Comparison of ENCODE assay signal across 1 cellular context in genomic region chr19:9819590-9819898, GRCh38.
A peak's percentile ranks its signal among the peaks of the same experiment; 100 is the strongest.
TF ChIP-seq lines count a peak whose summit lies in the region.

No MANE protein-coding gene starts in this region.

TF ChIP-seq in HepG2, 621 proteins besides CTCF, POLR2A, EP300 and RAD21 (continued from another document and continues in another):
- no peak for TF ChIP-seq THRA (CRISPR knock-in tag; IDR thresholded peaks at IDR 0.05; ENCODE audit: borderline replicate concordance)
- TF ChIP-seq MTA1 (CRISPR knock-in tag; IDR thresholded peaks at IDR 0.05; ENCODE audit: borderline replicate concordance): 0 out of 2 replicates have a peak, but pooled peaks have one; percentile 2
- no peak for TF ChIP-seq ZEB1 (IDR thresholded peaks at IDR 0.05; ENCODE audit: insufficient replicate concordance, low read depth)
- TF ChIP-seq ZBTB38 (CRISPR knock-in tag; IDR thresholded peaks at IDR 0.05): no peak
- TF ChIP-seq ZNF225 (CRISPR knock-in tag; IDR thresholded peaks at IDR 0.05): no peak
- TF ChIP-seq ELK4 (CRISPR knock-in tag; IDR thresholded peaks at IDR 0.05; ENCODE audit: borderline replicate concordance): no peak
- no peak for TF ChIP-seq ZBTB25 (CRISPR knock-in tag; IDR thresholded peaks at IDR 0.05)
- TF ChIP-seq NFKBIZ (CRISPR knock-in tag; IDR thresholded peaks at IDR 0.05): no peak
- no peak for TF ChIP-seq ZNF446 (CRISPR knock-in tag; IDR thresholded peaks at IDR 0.05)
- TF ChIP-seq SMARCE1 (IDR thresholded peaks at IDR 0.05; ENCODE audit: borderline replicate concordance): no peak
- no peak for TF ChIP-seq IKZF1 (IDR thresholded peaks at IDR 0.05)
- TF ChIP-seq FOXK1 (CRISPR knock-in tag; IDR thresholded peaks at IDR 0.05; ENCODE audit: borderline replicate concordance, low read depth): peak; percentile 22; the same call in 1 of the 2 replicates
- peak; percentile 75 for TF ChIP-seq KLF12 (CRISPR knock-in tag; IDR thresholded peaks at IDR 0.05; ENCODE audit: borderline replicate concordance)
- peak; percentile 29; the same call in 1 of the 2 replicates for TF ChIP-seq SP5 (CRISPR knock-in tag; IDR thresholded peaks at IDR 0.05; ENCODE audit: borderline replicate concordance, low read depth)
- TF ChIP-seq AGO2 (optimal IDR thresholded peaks at IDR 0.05; ENCODE audit: low read depth, low read length): no peak
- TF ChIP-seq SIX4 (CRISPR knock-in tag; IDR thresholded peaks at IDR 0.05): no peak
- no peak for TF ChIP-seq GABPB1 (CRISPR knock-in tag; IDR thresholded peaks at IDR 0.05)
- no peak for TF ChIP-seq REPIN1 (CRISPR knock-in tag; IDR thresholded peaks at IDR 0.05; ENCODE audit: borderline replicate concordance, low read depth)
- TF ChIP-seq ZNF468 (CRISPR knock-in tag; IDR thresholded peaks at IDR 0.05): no peak
- TF ChIP-seq SNAPC5 (CRISPR knock-in tag; IDR thresholded peaks at IDR 0.05; ENCODE audit: borderline replicate concordance): no peak
- no peak for TF ChIP-seq EED (CRISPR knock-in tag; IDR thresholded peaks at IDR 0.05)
- no peak for TF ChIP-seq ZNF333 (CRISPR knock-in tag; IDR thresholded peaks at IDR 0.05; ENCODE audit: borderline replicate concordance)
- TF ChIP-seq ADNP (CRISPR knock-in tag; IDR thresholded peaks at IDR 0.05): no peak
- TF ChIP-seq NFKB2 (CRISPR knock-in tag; IDR thresholded peaks at IDR 0.05; ENCODE audit: borderline replicate concordance): 0 out of 2 replicates have a peak, but pooled peaks have one; percentile 26
- no peak for TF ChIP-seq JUNB (CRISPR knock-in tag; IDR thresholded peaks at IDR 0.05; ENCODE audit: borderline replicate concordance)
- TF ChIP-seq SAP130 (CRISPR knock-in tag; IDR thresholded peaks at IDR 0.05; ENCODE audit: low read depth): peak; percentile 42; the same call in 1 of the 2 replicates
- no peak for TF ChIP-seq ZNF687 (CRISPR knock-in tag; IDR thresholded peaks at IDR 0.05)
- TF ChIP-seq CHD4 (IDR thresholded peaks at IDR 0.05; ENCODE audit: borderline replicate concordance, low read length): no peak
- no peak for TF ChIP-seq SP140L (CRISPR knock-in tag; IDR thresholded peaks at IDR 0.05; ENCODE audit: borderline replicate concordance)
- TF ChIP-seq HOXA3 (CRISPR knock-in tag; IDR thresholded peaks at IDR 0.05): peak; percentile 47; the same call in 1 of the 2 replicates
- TF ChIP-seq ZNF609 (CRISPR knock-in tag; IDR thresholded peaks at IDR 0.05; ENCODE audit: borderline replicate concordance): peak; percentile 8; the same call in 1 of the 2 replicates
- no peak for TF ChIP-seq ZNF772 (CRISPR knock-in tag; IDR thresholded peaks at IDR 0.05)
- TF ChIP-seq ZNF569 (CRISPR knock-in tag; IDR thresholded peaks at IDR 0.05; ENCODE audit: borderline replicate concordance): no peak
- TF ChIP-seq BORCS8-MEF2B (CRISPR knock-in tag; IDR thresholded peaks at IDR 0.05): peak; percentile 16; the same call in 1 of the 2 replicates
- TF ChIP-seq MAZ (IDR thresholded peaks at IDR 0.05; ENCODE audit: borderline replicate concordance, low read depth, low read length): no peak
- TF ChIP-seq MAZ (CRISPR knock-in tag; IDR thresholded peaks at IDR 0.05; ENCODE audit: low read depth): no peak
- peak; percentile 17 for TF ChIP-seq TEAD3 (CRISPR knock-in tag; optimal IDR thresholded peaks at IDR 0.05; ENCODE audit: borderline replicate concordance)
- no peak for TF ChIP-seq GATA4 (IDR thresholded peaks at IDR 0.05; ENCODE audit: borderline replicate concordance, low read depth)
- no peak for TF ChIP-seq KAT2B (IDR thresholded peaks at IDR 0.05; ENCODE audit: borderline replicate concordance, low read depth, low read length)
- TF ChIP-seq HDAC2 (CRISPR knock-in tag; IDR thresholded peaks at IDR 0.05): 0 out of 2 replicates have a peak, but pooled peaks have one; percentile 29
- no peak for TF ChIP-seq ZNF513 (CRISPR knock-in tag; conservative IDR thresholded peaks at IDR 0.05)
- TF ChIP-seq NFIB (CRISPR knock-in tag; IDR thresholded peaks at IDR 0.05; ENCODE audit: borderline replicate concordance): no peak
- no peak for TF ChIP-seq TBX3 (IDR thresholded peaks at IDR 0.05; ENCODE audit: borderline replicate concordance)
- no peak for TF ChIP-seq ZNF431 (CRISPR knock-in tag; IDR thresholded peaks at IDR 0.05; ENCODE audit: borderline replicate concordance, low read depth)
- TF ChIP-seq ZNF891 (CRISPR knock-in tag; IDR thresholded peaks at IDR 0.05): no peak
- no peak for TF ChIP-seq PREB (CRISPR knock-in tag; IDR thresholded peaks at IDR 0.05)
- TF ChIP-seq ZNF138 (CRISPR knock-in tag; IDR thresholded peaks at IDR 0.05; ENCODE audit: low read depth): no peak
- TF ChIP-seq ZNF607 (CRISPR knock-in tag; IDR thresholded peaks at IDR 0.05; ENCODE audit: borderline replicate concordance): no peak
- no peak for TF ChIP-seq CSRNP2 (CRISPR knock-in tag; conservative IDR thresholded peaks at IDR 0.05; ENCODE audit: low read depth)
- no peak for TF ChIP-seq ZFY (CRISPR knock-in tag; IDR thresholded peaks at IDR 0.05)
- TF ChIP-seq MED1 (CRISPR knock-in tag; IDR thresholded peaks at IDR 0.05): 0 out of 2 replicates have a peak, but pooled peaks have one; percentile 13
- TF ChIP-seq ERF (CRISPR knock-in tag; IDR thresholded peaks at IDR 0.05): 0 out of 2 replicates have a peak, but pooled peaks have one; percentile 59
- no peak for TF ChIP-seq GATAD1 (CRISPR knock-in tag; IDR thresholded peaks at IDR 0.05)
